In genomic region chr14:24094839-24095195, GRCh38 we compare ENCODE assay signal across 2 cellular contexts.
A peak's percentile ranks its signal among the peaks of the same experiment; 100 is the strongest.
TF ChIP-seq lines count a peak whose summit lies in the region.

No MANE protein-coding gene starts in this region.

TF ChIP-seq in IMR-90, 13 proteins besides CTCF, POLR2A, EP300 and RAD21:
- TF ChIP-seq SMC3 (IDR thresholded peaks at IDR 0.05; ENCODE audit: low read depth, low read length): no peak
- no peak for TF ChIP-seq USF2 (IDR thresholded peaks at IDR 0.05; ENCODE audit: low read depth, low read length)
- TF ChIP-seq FOS (IDR thresholded peaks at IDR 0.05; ENCODE audit: low read depth, low read length): no peak
- TF ChIP-seq CHD1 (IDR thresholded peaks at IDR 0.05; ENCODE audit: low read depth, low read length): no peak
- no peak for TF ChIP-seq CEBPB (IDR thresholded peaks at IDR 0.05; ENCODE audit: low read depth, low read length)
- no peak for TF ChIP-seq RCOR1 (IDR thresholded peaks at IDR 0.05; ENCODE audit: insufficient replicate concordance, low read length)
- no peak for TF ChIP-seq BHLHE40 (IDR thresholded peaks at IDR 0.05; ENCODE audit: low read depth, low read length)
- no peak for TF ChIP-seq RFX5 (IDR thresholded peaks at IDR 0.05; ENCODE audit: low read depth, low read length)
- TF ChIP-seq MAZ (IDR thresholded peaks at IDR 0.05; ENCODE audit: borderline replicate concordance, low read depth, low read length): no peak
- TF ChIP-seq MAFK (IDR thresholded peaks at IDR 0.05; ENCODE audit: low read depth, low read length): no peak
- no peak for TF ChIP-seq NFE2L2 (IDR thresholded peaks at IDR 0.05; ENCODE audit: low read depth, low read length)
- TF ChIP-seq ELK1 (IDR thresholded peaks at IDR 0.05; ENCODE audit: borderline replicate concordance, low read depth, low read length): no peak

TF ChIP-seq in GM12878, 131 proteins besides CTCF, POLR2A, EP300 and RAD21:
- TF ChIP-seq STAT1 (conservative IDR thresholded peaks at IDR 0.05) (no peak), IKZF2 (IDR thresholded peaks at IDR 0.05) (no peak), RB1 (IDR thresholded peaks at IDR 0.05; ENCODE audit: borderline replicate concordance) (0 out of 2 replicates have a peak, but pooled peaks have one; percentile 7), TCF3 (IDR thresholded peaks at IDR 0.05; ENCODE audit: borderline replicate concordance, insufficient read depth, low read depth, low read length) (0 out of 2 replicates have a peak, but pooled peaks have one; percentile 7)
